ENCODE assay signal across 8 cellular contexts in genomic region chr6:106300944-106301343, GRCh38.
DNase-seq lines count a peak whose midpoint lies in the region; ATAC-seq lines count a peak whose summit lies in the region.

No MANE protein-coding gene starts in this region.

- DNase-seq in EH (ENCODE audit: low read depth) (peak; percentile 69), LoVo (ENCODE audit: low spot score) (peak; percentile 39), middle frontal gyrus (ENCODE audit: extremely low spot score, low spot score) (peak; percentile 48), NCI-H2081 treated with DMSO at 0.1 percent for 48 hours (lab: John Stamatoyannopoulos, UW) (no peak)
- DNase-seq in central memory CD4-positive, alpha-beta T cell: peak; percentile 16

- no peak for ATAC-seq in GM19452 (IDR thresholded peaks at IDR 0.05; ENCODE audit: unreplicated experiment)
- ATAC-seq in HG03139 (IDR thresholded peaks at IDR 0.05; ENCODE audit: unreplicated experiment): no peak
- no peak for ATAC-seq in GM18907 (IDR thresholded peaks at IDR 0.05; ENCODE audit: unreplicated experiment)
